Comparison of ENCODE assay signal across 26 cellular contexts in the genomic region with DNA sequence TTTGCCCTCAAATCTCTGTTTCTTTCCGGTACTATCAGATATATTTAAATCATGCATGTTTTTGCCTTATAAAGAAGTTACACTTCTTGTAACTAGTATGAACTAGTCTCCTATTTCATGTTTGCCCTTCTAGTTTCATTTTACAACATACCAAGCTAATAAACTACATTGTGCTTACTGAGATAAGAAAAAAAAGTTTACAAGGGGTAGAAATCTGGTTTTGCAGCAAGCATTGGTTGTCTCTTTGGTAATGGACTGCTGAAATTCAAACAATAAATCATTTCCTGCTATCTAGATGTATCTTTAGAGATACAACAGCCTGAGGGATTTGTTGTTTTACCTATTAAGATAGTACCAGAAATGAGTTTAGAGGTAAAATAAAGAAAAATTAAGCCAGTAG. TPM values are rescaled to one million over a fixed set of nuclear protein-coding genes. Genes with fewer than 3 reads are reported as not detected.
DNase-seq lines count a peak whose midpoint lies in the region; ATAC-seq, FAIRE-seq and TF ChIP-seq lines count a peak whose summit lies in the region.
"Had no signal": no experiment of that assay in that cellular context is flagged by ENCODE, and none has a peak within 500 bp of the region (broad histone marks: within the 10 kb centered on the region; RNA-seq: fewer than 3 reads in every experiment).

No MANE protein-coding gene starts in this region.

- no peaks in the 10 kb centered on the region for H4K20me1 ChIP-seq in astrocyte (ENCODE audit: insufficient read depth, low read length)

- H3K27ac Mint-ChIP-seq in activated CD4-positive, alpha-beta T cell treated with anti-CD3 and anti-CD28 coated beads, Interleukin-2, amount 10 ng/mL, durations not matched to agents 24 days and 14 days: no peak overlapping the region
- no peak overlapping the region for H3K27ac Mint-ChIP-seq in astrocyte (ENCODE audit: unreplicated experiment)
- no peak overlapping the region for H3K27ac Mint-ChIP-seq in activated T-helper 2 cell treated with anti-CD3 and anti-CD28 coated beads, Interferon-gamma antibody, Interleukin-2, Interleukin-4, amounts not matched to agents 10 μg/mL and 5 μg/mL and 100 μg/mL, durations not matched to agents 14 hours and 24 hours and 36 hours
- H3K27ac Mint-ChIP-seq: CD8-positive, alpha-beta T cell; HFFc6 had no signal

- no peak overlapping the region for H2AFZ ChIP-seq in astrocyte (ENCODE audit: low read depth, low read length)

- H3K4me3 ChIP-seq in astrocyte (ENCODE audit: insufficient read depth, low read depth, low read length): no peak overlapping the region
- H3K4me3 ChIP-seq in upper lobe of right lung: no peak overlapping the region
- H3K4me3 ChIP-seq: K562 had no signal

- intact Hi-C loops in activated CD4-positive, alpha-beta T cell treated with anti-CD3 and anti-CD28 coated beads, Interleukin-2, amount 10 ng/mL, durations not matched to agents 24 days and 14 days (cut with micrococcal nuclease): no loop called here
- intact Hi-C loops in left colon (cut with DNase I, micrococcal nuclease) (no loop called here), upper lobe of right lung (cut with DNase I) (no loop called here)
- intact Hi-C loops in activated T-helper 2 cell treated with anti-CD3 and anti-CD28 coated beads, Interferon-gamma antibody, Interleukin-2, Interleukin-4, amounts not matched to agents 10 μg/mL and 5 μg/mL and 100 μg/mL, durations not matched to agents 14 hours and 24 hours and 36 hours (cut with micrococcal nuclease): no loop called here

- ATAC-seq in left colon: peak; percentile 85
- no peak for ATAC-seq in upper lobe of right lung
- ATAC-seq: CD8-positive, alpha-beta T cell; K562 had no signal

- peak; percentile 63 for FAIRE-seq in astrocyte (lab: Jason Lieb, UNC)
- peak; percentile 5 for FAIRE-seq in urothelium cell line (lab: Jason Lieb, UNC)
- FAIRE-seq: GM12891, K562 had no signal

- peak; percentile 1 for DNase-seq in activated CD4-positive, alpha-beta T cell treated with anti-CD3 and anti-CD28 coated beads, Interleukin-2, amount 10 ng/mL, durations not matched to agents 24 days and 14 days
- no peak for DNase-seq in activated CD4-positive, alpha-beta T cell treated with anti-CD3 and anti-CD28 coated beads, Interleukin-2, amount 50 U/mL, for 1 hour
- DNase-seq in astrocyte (ENCODE audit: low read depth): no peak
- DNase-seq in left colon: no peak
- no peak for DNase-seq in urothelium cell line (ENCODE audit: low spot score)
- DNase-seq in activated T-helper 2 cell treated with anti-CD3 and anti-CD28 coated beads, Interferon-gamma antibody, Interleukin-2, Interleukin-4, amounts not matched to agents 10 μg/mL and 5 μg/mL and 100 μg/mL, durations not matched to agents 14 hours and 24 hours and 36 hours (ENCODE audit: low spot score): no peak
- no peak for DNase-seq in upper lobe of right lung
- DNase-seq in NCI-H748 (lab: John Stamatoyannopoulos, UW; ENCODE audit: unreplicated experiment): no peak
- DNase-seq: 8988T; AML-193; C1 segment of cervical spinal cord; CD8-positive, alpha-beta T cell; DMS153; H7; HFFc6; NCI-H1092 treated with DMSO at 0.1 percent for 48 hours; NCI-H146; NCI-H2081 treated with DMSO at 0.1 percent for 48 hours; NCI-H446; NCI-H526; SHP77 had no signal

- no peaks in the 10 kb centered on the region for H3K79me2 ChIP-seq in astrocyte (ENCODE audit: insufficient read depth, low read length)

- no peaks in the 10 kb centered on the region for H3K9me3 ChIP-seq in astrocyte (ENCODE audit: insufficient read depth, low read depth, low read length)
- no peaks in the 10 kb centered on the region for H3K9me3 ChIP-seq in upper lobe of right lung

- H3K9me3 Mint-ChIP-seq in activated CD4-positive, alpha-beta T cell treated with anti-CD3 and anti-CD28 coated beads, Interleukin-2, amount 10 ng/mL, durations not matched to agents 24 days and 14 days: no peaks in the 10 kb centered on the region
- H3K9me3 Mint-ChIP-seq in astrocyte (ENCODE audit: unreplicated experiment): no peaks in the 10 kb centered on the region
- H3K9me3 Mint-ChIP-seq in activated T-helper 2 cell treated with anti-CD3 and anti-CD28 coated beads, Interferon-gamma antibody, Interleukin-2, Interleukin-4, amounts not matched to agents 10 μg/mL and 5 μg/mL and 100 μg/mL, durations not matched to agents 14 hours and 24 hours and 36 hours: no peaks in the 10 kb centered on the region
- H3K9me3 Mint-ChIP-seq: CD8-positive, alpha-beta T cell; HFFc6 had no signal

- no peaks in the 10 kb centered on the region for H3K27me3 ChIP-seq in astrocyte (ENCODE audit: insufficient read depth, low read length)
- no peaks in the 10 kb centered on the region for H3K27me3 ChIP-seq in upper lobe of right lung

- no peak overlapping the region for H3K9ac ChIP-seq in astrocyte (ENCODE audit: low read length)

- H3K4me1 ChIP-seq in astrocyte (ENCODE audit: insufficient read depth, low read length) (no peaks in the 10 kb centered on the region), upper lobe of right lung (no peaks in the 10 kb centered on the region)

- H3K4me2 ChIP-seq in astrocyte (ENCODE audit: low read length): no peak overlapping the region

- no peaks in the 10 kb centered on the region for H3K36me3 Mint-ChIP-seq in activated CD4-positive, alpha-beta T cell treated with anti-CD3 and anti-CD28 coated beads, Interleukin-2, amount 10 ng/mL, durations not matched to agents 24 days and 14 days (ENCODE audit: low read depth)
- no peaks in the 10 kb centered on the region for H3K36me3 Mint-ChIP-seq in astrocyte (ENCODE audit: low read depth, unreplicated experiment)
- no peaks in the 10 kb centered on the region for H3K36me3 Mint-ChIP-seq in activated T-helper 2 cell treated with anti-CD3 and anti-CD28 coated beads, Interferon-gamma antibody, Interleukin-2, Interleukin-4, amounts not matched to agents 10 μg/mL and 5 μg/mL and 100 μg/mL, durations not matched to agents 14 hours and 24 hours and 36 hours (ENCODE audit: low read depth)
- H3K36me3 Mint-ChIP-seq: CD8-positive, alpha-beta T cell had no signal

- H3K4me1 Mint-ChIP-seq in activated CD4-positive, alpha-beta T cell treated with anti-CD3 and anti-CD28 coated beads, Interleukin-2, amount 10 ng/mL, durations not matched to agents 24 days and 14 days: no peaks in the 10 kb centered on the region
- H3K4me1 Mint-ChIP-seq in astrocyte (ENCODE audit: low read depth, unreplicated experiment): peaks cover 3% of the 10 kb centered on the region
- H3K4me1 Mint-ChIP-seq in activated T-helper 2 cell treated with anti-CD3 and anti-CD28 coated beads, Interferon-gamma antibody, Interleukin-2, Interleukin-4, amounts not matched to agents 10 μg/mL and 5 μg/mL and 100 μg/mL, durations not matched to agents 14 hours and 24 hours and 36 hours (ENCODE audit: low read depth): no peaks in the 10 kb centered on the region

- H3K36me3 ChIP-seq in astrocyte (ENCODE audit: insufficient read depth, low read length) (no peaks in the 10 kb centered on the region), upper lobe of right lung (no peaks in the 10 kb centered on the region)

- no peak overlapping the region for H3K27ac ChIP-seq in astrocyte (ENCODE audit: low read depth, low read length)
- H3K27ac ChIP-seq in upper lobe of right lung: no peak overlapping the region

- TF ChIP-seq CTCF in astrocyte (IDR thresholded peaks at IDR 0.05; ENCODE audit: insufficient read depth, low read depth, low read length) (no peak), upper lobe of right lung (IDR thresholded peaks at IDR 0.05) (no peak)

- H3K27me3 Mint-ChIP-seq in activated CD4-positive, alpha-beta T cell treated with anti-CD3 and anti-CD28 coated beads, Interleukin-2, amount 10 ng/mL, durations not matched to agents 24 days and 14 days: peaks cover 4% of the 10 kb centered on the region
- H3K27me3 Mint-ChIP-seq in astrocyte (ENCODE audit: low read depth, unreplicated experiment): no peaks in the 10 kb centered on the region
- no peaks in the 10 kb centered on the region for H3K27me3 Mint-ChIP-seq in activated T-helper 2 cell treated with anti-CD3 and anti-CD28 coated beads, Interferon-gamma antibody, Interleukin-2, Interleukin-4, amounts not matched to agents 10 μg/mL and 5 μg/mL and 100 μg/mL, durations not matched to agents 14 hours and 24 hours and 36 hours (ENCODE audit: low read depth)

- H3K4me3 Mint-ChIP-seq in activated CD4-positive, alpha-beta T cell treated with anti-CD3 and anti-CD28 coated beads, Interleukin-2, amount 10 ng/mL, durations not matched to agents 24 days and 14 days: no peak overlapping the region
- no peak overlapping the region for H3K4me3 Mint-ChIP-seq in astrocyte (ENCODE audit: unreplicated experiment)
- H3K4me3 Mint-ChIP-seq in activated T-helper 2 cell treated with anti-CD3 and anti-CD28 coated beads, Interferon-gamma antibody, Interleukin-2, Interleukin-4, amounts not matched to agents 10 μg/mL and 5 μg/mL and 100 μg/mL, durations not matched to agents 14 hours and 24 hours and 36 hours (ENCODE audit: low read depth): no peak overlapping the region
- H3K4me3 Mint-ChIP-seq: CD8-positive, alpha-beta T cell; HFFc6 had no signal

RNA-seq across cellular contexts. Expression of gene PTTG1IP2, which starts 18.8 kb away (rescaled TPM):
- not detected in 2 replicates for total RNA-seq in activated CD4-positive, alpha-beta T cell treated with anti-CD3 and anti-CD28 coated beads, Interleukin-2, amount 10 ng/mL, durations not matched to agents 24 days and 14 days
- total RNA-seq in astrocyte: not detected in 2 replicates
- not detected for total RNA-seq in left colon
- total RNA-seq in activated T-helper 2 cell treated with anti-CD3 and anti-CD28 coated beads, Interferon-gamma antibody, Interleukin-2, Interleukin-4, amounts not matched to agents 10 μg/mL and 5 μg/mL and 100 μg/mL, durations not matched to agents 14 hours and 24 hours and 36 hours: not detected in 2 replicates
- total RNA-seq in upper lobe of right lung: not detected
- total RNA-seq: CD8-positive, alpha-beta T cell; G401; HFFc6; K562; LHCN-M2; RPMI7951 had no signal
